In the genomic region with DNA sequence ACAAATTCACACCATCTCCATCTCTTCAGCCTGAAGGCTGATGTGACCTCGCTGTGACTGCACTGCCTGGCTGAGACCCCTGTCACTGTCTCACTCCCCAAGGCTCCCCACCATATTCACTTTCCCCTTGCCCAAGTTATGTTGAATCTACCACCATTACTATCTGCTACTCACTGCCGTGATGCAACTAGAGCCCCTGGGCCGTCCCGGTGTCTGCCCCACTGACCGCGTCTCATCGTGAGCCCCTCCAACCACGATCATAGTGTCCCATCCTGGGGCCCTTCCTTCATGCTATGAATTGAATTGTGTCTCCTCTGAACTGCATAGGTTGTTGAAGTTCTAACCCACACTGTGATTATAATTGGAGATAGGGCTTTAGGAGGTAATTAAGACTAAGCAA, we compare ENCODE assay signal across 31 cellular contexts.
"Had no signal": no experiment of that assay in that cellular context is flagged by ENCODE, and none has a peak within 500 bp of the region (broad histone marks: within the 10 kb centered on the region; RNA-seq: fewer than 3 reads in every experiment).

No MANE protein-coding gene starts in this region.

- H3K4me2 ChIP-seq: neural progenitor cell, smooth muscle cell had no signal

- H3K4me1 Mint-ChIP-seq: stimulated activated memory B cell treated with anti-CD40 and anti-IgM and Interleukin-4, amounts not matched to agents 10 μg/mL and 1 μg/mL and 100 μg/mL, for 72 hours; stimulated activated naive CD8-positive, alpha-beta T cell treated with anti-CD3 and anti-CD28 coated beads, Interleukin-15, amount 100 ng/mL, for 72 hours had no signal

- H3K36me3 ChIP-seq: neural progenitor cell, neutrophil, pancreas, right lobe of liver, spleen, suprapubic skin, tibial artery, transverse colon, upper lobe of right lung, uterus had no signal

- H3K4me1 ChIP-seq: neural progenitor cell, pancreas, psoas muscle, right lobe of liver, spleen, suprapubic skin, testis, transverse colon, upper lobe of right lung, uterus had no signal

- H2AFZ ChIP-seq: neural progenitor cell had no signal

- FAIRE-seq: pancreas had no signal

- H3K27ac Mint-ChIP-seq: natural killer cell treated with Interleukin-12 subunit alpha and Interleukin-12 subunit beta and Interleukin-15 and Interleukin-18, amount 100 ng/mL, for 72 hours; neural progenitor cell; progenitor cell of endocrine pancreas; stimulated activated memory B cell treated with anti-CD40 and anti-IgM and Interleukin-4, amounts not matched to agents 10 μg/mL and 1 μg/mL and 100 μg/mL, for 72 hours; stimulated activated naive CD8-positive, alpha-beta T cell treated with anti-CD3 and anti-CD28 coated beads, Interleukin-15, amount 100 ng/mL, for 72 hours; type B pancreatic cell had no signal

- H3K4me3 ChIP-seq: neural progenitor cell, pancreas, psoas muscle, right lobe of liver, skin epidermis, smooth muscle cell, spleen, suprapubic skin, testis, tibial artery, transverse colon, upper lobe of right lung, uterus had no signal

- ATAC-seq: naive thymus-derived CD8-positive, alpha-beta T cell; pancreas; psoas muscle; right cardiac atrium; right lobe of liver; stimulated activated memory B cell treated with anti-CD40 and anti-IgM and Interleukin-4, amounts not matched to agents 10 μg/mL and 1 μg/mL and 100 μg/mL, for 72 hours; stimulated activated naive CD8-positive, alpha-beta T cell treated with anti-CD3 and anti-CD28 coated beads, Interleukin-15, amount 100 ng/mL, for 72 hours; stimulated activated naive CD8-positive, alpha-beta T cell treated with anti-CD3 and anti-CD28 coated beads, Interleukin-15, Interleukin-2, amounts not matched to agents 100 U/mL and 50 U/mL, for 24 hours; upper lobe of right lung had no signal

- DNase-seq: naive B cell; naive thymus-derived CD8-positive, alpha-beta T cell; nucleus accumbens; pancreas; psoas muscle; right cardiac atrium; right lobe of liver; spleen; stimulated activated CD4-positive, alpha-beta T cell treated with anti-CD3 and anti-CD28 coated beads, Interleukin-12 subunit alpha, Interleukin-12 subunit beta, amount 100 ng/mL, for 4 hours; stimulated activated CD4-positive, alpha-beta T cell treated with anti-CD3 and anti-CD28 coated beads, Interleukin-1b, Interleukin-23, amount 100 ng/mL, for 48 hours; stimulated activated CD4-positive, alpha-beta T cell treated with anti-CD3 and anti-CD28 coated beads, Interleukin-4, amount 100 ng/mL, for 1 hour; stimulated activated CD4-positive, alpha-beta T cell treated with anti-CD3 and anti-CD28 coated beads, Interleukin-4, amount 100 ng/mL, for 4 hours; stimulated activated CD8-positive, alpha-beta memory T cell treated with anti-CD3 and anti-CD28 coated beads, Interleukin-4, amount 100 ng/mL, for 48 hours; stimulated activated naive CD4-positive, alpha-beta T cell; stimulated activated naive CD8-positive, alpha-beta T cell treated with anti-CD3 and anti-CD28 coated beads, Interleukin-15, amount 100 ng/mL, for 72 hours; stimulated activated naive CD8-positive, alpha-beta T cell treated with anti-CD3 and anti-CD28 coated beads, Interleukin-15, Interleukin-2, amounts not matched to agents 100 U/mL and 50 U/mL, for 24 hours; substantia nigra; testis; tibial artery; transverse colon; upper lobe of right lung; uterus had no signal

- H3K27me3 ChIP-seq: pancreas, right lobe of liver, spleen, testis, tibial artery, transverse colon, upper lobe of right lung, uterus had no signal

- H3K27ac ChIP-seq: neural progenitor cell, neutrophil, pancreas, psoas muscle, right lobe of liver, skin epidermis, spleen, suprapubic skin, testis, tibial artery, transverse colon, upper lobe of right lung, uterus had no signal

- H3K36me3 Mint-ChIP-seq: naive B cell; naive thymus-derived CD8-positive, alpha-beta T cell; natural killer cell treated with Interleukin-12 subunit alpha and Interleukin-12 subunit beta and Interleukin-15 and Interleukin-18, amount 100 ng/mL, for 72 hours; neural progenitor cell; stimulated activated memory B cell treated with anti-CD40 and anti-IgM and Interleukin-4, amounts not matched to agents 10 μg/mL and 1 μg/mL and 100 μg/mL, for 72 hours; type B pancreatic cell had no signal

- H3K9ac ChIP-seq: neural progenitor cell had no signal

- H3K9me3 Mint-ChIP-seq: naive B cell; naive thymus-derived CD8-positive, alpha-beta T cell; natural killer cell treated with Interleukin-12 subunit alpha and Interleukin-12 subunit beta and Interleukin-15 and Interleukin-18, amount 100 ng/mL, for 72 hours; type B pancreatic cell had no signal

- H3K4me3 Mint-ChIP-seq: naive thymus-derived CD8-positive, alpha-beta T cell; natural killer cell treated with Interleukin-12 subunit alpha and Interleukin-12 subunit beta and Interleukin-15 and Interleukin-18, amount 100 ng/mL, for 72 hours; neural progenitor cell; stimulated activated memory B cell treated with anti-CD40 and anti-IgM and Interleukin-4, amounts not matched to agents 10 μg/mL and 1 μg/mL and 100 μg/mL, for 72 hours; stimulated activated naive CD8-positive, alpha-beta T cell treated with anti-CD3 and anti-CD28 coated beads, Interleukin-15, amount 100 ng/mL, for 72 hours; type B pancreatic cell had no signal

- H3K9me3 ChIP-seq: neutrophil, pancreas, psoas muscle, right lobe of liver, spleen, suprapubic skin, testis, tibial artery, transverse colon, upper lobe of right lung, uterus had no signal
